Comparison of ENCODE assay signal across 8 cellular contexts in genomic region chr13:98542568-98543379, GRCh38. TPM values are rescaled to one million over a fixed set of nuclear protein-coding genes. Genes with fewer than 3 reads are reported as not detected.
DNase-seq lines count a peak whose midpoint lies in the region; ATAC-seq and TF ChIP-seq lines count a peak whose summit lies in the region.

No MANE protein-coding gene starts in this region.

- 14% methylated on average over 23 of the region's 23 CpGs for WGBS in thymus

- no peak for TF ChIP-seq CTCF in cardiac muscle cell (IDR thresholded peaks at IDR 0.05; ENCODE audit: low read depth, low read length)

- no peak overlapping the region for H3K4me3 ChIP-seq in cardiac muscle cell
- H3K4me3 ChIP-seq in thymus (ENCODE audit: low read length), result peak overlapping the region; percentile 16

- DNase-seq in stimulated activated CD4-positive, alpha-beta T cell treated with anti-CD3 and anti-CD28 coated beads, Interleukin-15, amount 100 ng/mL, for 24 hours, result peak; percentile 40
- no peak for DNase-seq in stimulated activated CD4-positive, alpha-beta T cell treated with anti-CD3 and anti-CD28 coated beads, Interleukin-12 subunit alpha, Interleukin-12 subunit beta, amount 100 ng/mL, for 4 hours
- DNase-seq in NOMO-1 treated with dmso at 0.1 percent for 144 hours (lab: John Stamatoyannopoulos, UW; ENCODE audit: unreplicated experiment) (peak; percentile 55), cardiac muscle cell (ENCODE audit: low read depth in 1 of 2, low spot score in 1 of 2) (no peak), HK-2 (ENCODE audit: unreplicated experiment) (no peak), DMS53 treated with DMSO at 0.1 percent for 48 hours (lab: John Stamatoyannopoulos, UW; ENCODE audit: unreplicated experiment) (no peak)

- H3K4me1 ChIP-seq in cardiac muscle cell (ENCODE audit: low read depth) (peaks cover 40% of the 10 kb centered on the region), thymus (ENCODE audit: control insufficient read depth, insufficient read depth, low read length) (peaks cover 59% of the 10 kb centered on the region)

- H3K27ac ChIP-seq in cardiac muscle cell (peak overlapping the region; percentile 87), thymus (ENCODE audit: low read depth) (peak overlapping the region; percentile 80)

- H3K36me3 ChIP-seq in cardiac muscle cell, result no peaks in the 10 kb centered on the region
- H3K36me3 ChIP-seq in thymus (ENCODE audit: control insufficient read depth, insufficient read depth), result no peaks in the 10 kb centered on the region

- ATAC-seq in GM21381 (IDR thresholded peaks at IDR 0.05; ENCODE audit: unreplicated experiment), result no peak

- H3K27me3 ChIP-seq in cardiac muscle cell, result no peaks in the 10 kb centered on the region
- H3K27me3 ChIP-seq in thymus (ENCODE audit: control insufficient read depth, insufficient read depth), result no peaks in the 10 kb centered on the region

- no peaks in the 10 kb centered on the region for H3K9me3 ChIP-seq in cardiac muscle cell (ENCODE audit: low read depth)
- no peaks in the 10 kb centered on the region for H3K9me3 ChIP-seq in thymus (ENCODE audit: control insufficient read depth)

RNA-seq across cellular contexts. Expression of gene STK24, which starts 34.1 kb away (rescaled TPM):
- 76.7 and 83.3 TPM in 2 replicates for total RNA-seq in cardiac muscle cell
- polyA plus RNA-seq in cardiac muscle cell, result 98.0 and 114 TPM in 2 replicates
- polyA plus RNA-seq in thymus, result 62.4 TPM

Comparison
In these comparisons a context has a peak if more than half of its experiments do, and no peak if none do; other contexts are left out.
1. DNase-seq: peak in stimulated activated CD4-positive, alpha-beta T cell treated with anti-CD3 and anti-CD28 coated beads, Interleukin-15, amount 100 ng/mL, for 24 hours (single experiment) and NOMO-1 treated with dmso at 0.1 percent for 144 hours (single experiment); none in stimulated activated CD4-positive, alpha-beta T cell treated with anti-CD3 and anti-CD28 coated beads, Interleukin-12 subunit alpha, Interleukin-12 subunit beta, amount 100 ng/mL, for 4 hours (single experiment), cardiac muscle cell (0 of 2), HK-2 (single experiment) and DMS53 treated with DMSO at 0.1 percent for 48 hours (single experiment).